1 cellular context compared by ENCODE assay signal in genomic region chr16:28891964-28892890, GRCh38.
TF ChIP-seq lines count a peak whose summit lies in the region.

No MANE protein-coding gene starts in this region.

TF ChIP-seq in IMR-90, 13 proteins besides CTCF, POLR2A, EP300 and RAD21:
- 0 out of 2 replicates have a peak, but pooled peaks have one; percentile 13 for TF ChIP-seq CEBPB (IDR thresholded peaks at IDR 0.05; ENCODE audit: low read depth, low read length)
- no peak for TF ChIP-seq FOS (IDR thresholded peaks at IDR 0.05; ENCODE audit: low read depth, low read length)
TF ChIP-seq in IMR-90: peak in this region for 1.
